ENCODE assay signal across 18 cellular contexts in the genomic region with DNA sequence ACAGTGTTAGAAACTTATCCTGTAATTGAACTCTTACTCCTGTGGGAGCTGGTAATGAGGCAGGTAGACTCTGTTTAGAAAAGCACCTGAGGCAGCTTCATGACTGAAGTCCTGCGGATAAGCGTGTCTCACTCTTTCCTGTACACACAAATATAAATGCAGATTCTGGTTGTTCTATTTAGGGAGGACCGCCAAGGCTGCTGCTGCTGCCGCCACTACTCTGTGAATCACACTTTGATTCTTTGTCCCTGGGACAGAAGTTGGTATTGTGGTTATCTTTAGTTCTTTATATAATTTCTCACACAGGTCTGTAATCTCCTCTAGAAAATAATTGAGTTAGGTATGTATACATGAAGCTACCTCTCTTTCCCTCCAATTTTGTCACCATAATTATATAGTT. TPM values are rescaled to one million over a fixed set of nuclear protein-coding genes. Genes with fewer than 3 reads are reported as not detected.
"Had no signal": no experiment of that assay in that cellular context is flagged by ENCODE, and none has a peak within 500 bp of the region (broad histone marks: within the 10 kb centered on the region; RNA-seq: fewer than 3 reads in every experiment).

No MANE protein-coding gene starts in this region.

- H3K27ac Mint-ChIP-seq: activated CD4-positive, alpha-beta memory T cell treated with anti-CD3 and anti-CD28 coated beads for 36 hours; activated CD4-positive, alpha-beta T cell treated with anti-CD3 and anti-CD28 coated beads for 36 hours; activated CD8-positive, alpha-beta memory T cell treated with anti-CD3 and anti-CD28 coated beads, Interleukin-2, amount 10 ng/mL, durations not matched to agents 7 days and 5 days; activated naive CD8-positive, alpha-beta T cell; naive thymus-derived CD4-positive, alpha-beta T cell; stimulated activated memory B cell treated with anti-CD40 and anti-IgM and Interleukin-4, amounts not matched to agents 10 μg/mL and 1 μg/mL and 100 μg/mL, for 72 hours; WTC11 had no signal

- H3K9me3 ChIP-seq: body of pancreas, heart left ventricle, left lung, ovary, right lobe of liver, thoracic aorta had no signal

- H3K27me3 ChIP-seq: body of pancreas, ovary, right lobe of liver had no signal

- H3K36me3 Mint-ChIP-seq: activated CD4-positive, alpha-beta memory T cell treated with anti-CD3 and anti-CD28 coated beads for 36 hours; activated CD8-positive, alpha-beta memory T cell treated with anti-CD3 and anti-CD28 coated beads, Interleukin-2, amount 10 ng/mL, durations not matched to agents 7 days and 5 days; activated naive CD8-positive, alpha-beta T cell; naive thymus-derived CD4-positive, alpha-beta T cell; stimulated activated memory B cell treated with anti-CD40 and anti-IgM and Interleukin-4, amounts not matched to agents 10 μg/mL and 1 μg/mL and 100 μg/mL, for 72 hours; WTC11 had no signal

- H3K4me3 ChIP-seq: body of pancreas, coronary artery, heart left ventricle, left lung, ovary, right lobe of liver, thoracic aorta had no signal

- H3K27me3 Mint-ChIP-seq: stimulated activated memory B cell treated with anti-CD40 and anti-IgM and Interleukin-4, amounts not matched to agents 10 μg/mL and 1 μg/mL and 100 μg/mL, for 72 hours had no signal

- DNase-seq: activated CD4-positive, alpha-beta memory T cell treated with anti-CD3 and anti-CD28 coated beads for 36 hours; activated CD4-positive, alpha-beta T cell treated with anti-CD3 and anti-CD28 coated beads for 36 hours; activated CD8-positive, alpha-beta memory T cell treated with anti-CD3 and anti-CD28 coated beads, Interleukin-2, amount 10 ng/mL, durations not matched to agents 7 days and 5 days; body of pancreas; central memory CD4-positive, alpha-beta T cell; heart left ventricle; left lung; naive thymus-derived CD4-positive, alpha-beta T cell; ovary; right lobe of liver; stimulated activated CD4-positive, alpha-beta T cell treated with anti-CD3 and anti-CD28 coated beads, Interleukin-4, amount 100 ng/mL, for 24 hours had no signal

- H3K4me1 Mint-ChIP-seq: activated CD4-positive, alpha-beta T cell treated with anti-CD3 and anti-CD28 coated beads for 36 hours; activated CD8-positive, alpha-beta memory T cell treated with anti-CD3 and anti-CD28 coated beads, Interleukin-2, amount 10 ng/mL, durations not matched to agents 7 days and 5 days; stimulated activated memory B cell treated with anti-CD40 and anti-IgM and Interleukin-4, amounts not matched to agents 10 μg/mL and 1 μg/mL and 100 μg/mL, for 72 hours had no signal

- ATAC-seq: activated CD4-positive, alpha-beta T cell treated with anti-CD3 and anti-CD28 coated beads for 36 hours; activated CD8-positive, alpha-beta memory T cell treated with anti-CD3 and anti-CD28 coated beads, Interleukin-2, amount 10 ng/mL, durations not matched to agents 7 days and 5 days; body of pancreas; heart left ventricle; left lung; naive thymus-derived CD4-positive, alpha-beta T cell; right lobe of liver; stimulated activated memory B cell treated with anti-CD40 and anti-IgM and Interleukin-4, amounts not matched to agents 10 μg/mL and 1 μg/mL and 100 μg/mL, for 72 hours; WTC11 had no signal

- H3K4me3 Mint-ChIP-seq: activated CD4-positive, alpha-beta memory T cell treated with anti-CD3 and anti-CD28 coated beads for 36 hours; activated CD4-positive, alpha-beta T cell treated with anti-CD3 and anti-CD28 coated beads for 36 hours; activated CD8-positive, alpha-beta memory T cell treated with anti-CD3 and anti-CD28 coated beads, Interleukin-2, amount 10 ng/mL, durations not matched to agents 7 days and 5 days; activated naive CD8-positive, alpha-beta T cell; naive thymus-derived CD4-positive, alpha-beta T cell; stimulated activated memory B cell treated with anti-CD40 and anti-IgM and Interleukin-4, amounts not matched to agents 10 μg/mL and 1 μg/mL and 100 μg/mL, for 72 hours; WTC11 had no signal

- H3K4me1 ChIP-seq: body of pancreas, left lung, right lobe of liver had no signal

- H3K9me3 Mint-ChIP-seq: activated CD4-positive, alpha-beta memory T cell treated with anti-CD3 and anti-CD28 coated beads for 36 hours; stimulated activated memory B cell treated with anti-CD40 and anti-IgM and Interleukin-4, amounts not matched to agents 10 μg/mL and 1 μg/mL and 100 μg/mL, for 72 hours; WTC11 had no signal

- H3K27ac ChIP-seq: body of pancreas, coronary artery, heart left ventricle, left lung, ovary, right lobe of liver, thoracic aorta had no signal

- H3K36me3 ChIP-seq: heart left ventricle, left lung, ovary, right lobe of liver, thoracic aorta had no signal

RNA-seq across cellular contexts. Expression of a gene that starts 3.6 kb away (rescaled TPM):
- total RNA-seq: activated CD4-positive, alpha-beta memory T cell treated with anti-CD3 and anti-CD28 coated beads for 36 hours; activated CD4-positive, alpha-beta T cell treated with anti-CD3 and anti-CD28 coated beads for 36 hours; activated CD8-positive, alpha-beta memory T cell treated with anti-CD3 and anti-CD28 coated beads, Interleukin-2, amount 10 ng/mL, durations not matched to agents 7 days and 5 days; lung microvascular endothelial cell; naive thymus-derived CD4-positive, alpha-beta T cell; T-helper 2 cell treated with Interferon-gamma antibody and Interleukin-4, amounts not matched to agents 100 ng/mL and 5 ng/mL, for 36 hours had no signal
- polyA plus RNA-seq: naive thymus-derived CD4-positive, alpha-beta T cell had no signal
